Comparison of ENCODE assay signal across 11 cellular contexts in genomic region chr12:124191024-124191359, GRCh38.
DNase-seq lines count a peak whose midpoint lies in the region; ATAC-seq, FAIRE-seq and TF ChIP-seq lines count a peak whose summit lies in the region.
"Had no signal": no experiment of that assay in that cellular context is flagged by ENCODE, and none has a peak within 500 bp of the region (broad histone marks: within the 10 kb centered on the region; RNA-seq: fewer than 3 reads in every experiment).

No MANE protein-coding gene starts in this region.

- peaks cover 17% of the 10 kb centered on the region for H3K4me1 ChIP-seq in lower lobe of right lung

- H3K9me3 ChIP-seq in lower lobe of right lung: no peaks in the 10 kb centered on the region

- H3K36me3 ChIP-seq in lower lobe of right lung: no peaks in the 10 kb centered on the region
- H3K36me3 ChIP-seq: brain microvascular endothelial cell had no signal

- DNase-seq in CMK (ENCODE audit: low read depth): peak; percentile 97
- peak; percentile 45 for DNase-seq in HTR-8/SVneo (ENCODE audit: insufficient read length, low spot score)
- DNase-seq in SK-MEL-5 (ENCODE audit: low read depth, low spot score): peak; percentile 36
- peak; percentile 33 for DNase-seq in iPS DF 19.7 (ENCODE audit: low read depth, low spot score)
- no peak for DNase-seq in midbrain (lab: John Stamatoyannopoulos, UW)
- no peak for DNase-seq in lower lobe of right lung
- DNase-seq in HK-2 (ENCODE audit: unreplicated experiment): no peak
- DNase-seq: brain microvascular endothelial cell, KG1 had no signal

- intact Hi-C loops in lower lobe of right lung (cut with DNase I): no loop called here

- TF ChIP-seq CTCF in lower lobe of right lung (IDR thresholded peaks at IDR 0.05): no peak

- no peak overlapping the region for H3K27ac ChIP-seq in lower lobe of right lung
- H3K27ac ChIP-seq: brain microvascular endothelial cell had no signal

- ATAC-seq in lower lobe of right lung (no peak), HG02642 (IDR thresholded peaks at IDR 0.05; ENCODE audit: poor library complexity, unreplicated experiment) (no peak)

- H3K4me3 ChIP-seq in lower lobe of right lung: no peak overlapping the region

- no peaks in the 10 kb centered on the region for H3K27me3 ChIP-seq in lower lobe of right lung (ENCODE audit: low read depth)
- H3K27me3 ChIP-seq: brain microvascular endothelial cell had no signal

- FAIRE-seq in HTR-8/SVneo (lab: Jason Lieb, UNC): no peak
- FAIRE-seq: frontal cortex had no signal

- in situ Hi-C loops in SK-MEL-5 (cut with HindIII; ENCODE audit: low pct_unique_long_range_greater_than_20kb, low sequenced_read_pairs): no loop called here

Comparison
In these comparisons a context has a peak if more than half of its experiments do, and no peak if none do; other contexts are left out.
1. DNase-seq: peak in CMK (single experiment), HTR-8/SVneo (single experiment), SK-MEL-5 (single experiment) and iPS DF 19.7 (single experiment); none in midbrain (single experiment), lower lobe of right lung (single experiment) and HK-2 (single experiment).